Comparison of ENCODE assay signal across 10 cellular contexts in the genomic region with DNA sequence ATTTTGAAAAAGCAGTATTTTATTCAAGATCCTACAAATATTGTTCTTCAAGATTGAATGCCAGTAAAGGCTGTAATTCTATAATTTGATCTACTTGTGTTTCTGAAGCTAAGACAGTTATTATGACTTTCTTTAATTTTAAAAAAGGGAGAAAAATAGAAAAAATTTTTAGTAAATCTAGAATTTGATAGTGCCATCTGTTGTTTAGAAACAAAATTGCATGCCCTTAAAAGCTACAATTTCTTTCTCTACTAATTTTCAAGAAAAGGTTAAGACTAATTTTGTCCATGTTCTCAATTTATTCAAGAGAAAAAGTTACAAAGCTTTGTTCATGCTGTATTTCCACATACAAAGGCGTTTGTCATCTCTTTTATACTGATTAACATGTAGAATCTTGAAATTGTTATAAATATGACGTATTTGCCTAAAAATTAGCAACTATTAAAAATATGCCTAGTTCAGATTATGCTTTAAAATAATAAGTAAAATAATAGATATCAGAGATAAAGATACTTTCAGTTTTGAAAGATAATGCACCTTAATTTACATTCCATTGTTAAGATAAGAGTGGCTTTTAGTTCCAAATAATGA. TPM values are rescaled to one million over a fixed set of nuclear protein-coding genes. Genes with fewer than 3 reads are reported as not detected.
DNase-seq lines count a peak whose midpoint lies in the region; ATAC-seq and TF ChIP-seq lines count a peak whose summit lies in the region.
"Had no signal": no experiment of that assay in that cellular context is flagged by ENCODE, and none has a peak within 500 bp of the region (broad histone marks: within the 10 kb centered on the region; RNA-seq: fewer than 3 reads in every experiment).

No MANE protein-coding gene starts in this region.

- TF ChIP-seq POLR2A in right lobe of liver (IDR thresholded peaks at IDR 0.05): no peak

- in situ Hi-C loops in astrocyte of the cerebellum (cut with HindIII; ENCODE audit: low sequenced_read_pairs): loop anchor here (25.0 kb wide), 1 partner anchor 207 kb away; no protein-coding TSS in a partner anchor

- H3K9me3 ChIP-seq in HEK293 (ENCODE audit: control insufficient read depth, insufficient read depth, low read depth, low read length) (no peaks in the 10 kb centered on the region), right lobe of liver (no peaks in the 10 kb centered on the region)
- H3K9me3 ChIP-seq: sigmoid colon had no signal

- H3K27ac ChIP-seq in HEK293 (ENCODE audit: extremely low read depth, low read depth, low read length) (no peak overlapping the region), right lobe of liver (no peak overlapping the region)
- H3K27ac ChIP-seq: sigmoid colon, SK-N-MC had no signal

- no peak for DNase-seq in AG09319 (ENCODE audit: extremely low read depth, low read depth)
- peak; percentile 1 for DNase-seq in astrocyte of the cerebellum (ENCODE audit: low read depth)
- DNase-seq in right lobe of liver: no peak
- DNase-seq in T-helper 2 cell: no peak
- no peak for DNase-seq in stimulated activated CD4-positive, alpha-beta T cell treated with anti-CD3 and anti-CD28 coated beads, Interleukin-15, amount 100 ng/mL, for 24 hours
- DNase-seq: sigmoid colon had no signal

- peak; percentile 56 for TF ChIP-seq CTCF in AG09319 (IDR thresholded peaks at IDR 0.05; ENCODE audit: low read depth, low read length)
- TF ChIP-seq CTCF in HEK293 (tag by site-specific recombination; IDR thresholded peaks at IDR 0.05): no peak
- peak; percentile 15 for TF ChIP-seq CTCF in astrocyte of the cerebellum (IDR thresholded peaks at IDR 0.05; ENCODE audit: low read depth, low read length, missing control alignments)
- TF ChIP-seq CTCF in right lobe of liver (IDR thresholded peaks at IDR 0.05): peak; percentile 15 to 42 (median 39)

- H3K36me3 ChIP-seq in HEK293 (ENCODE audit: control insufficient read depth in 2 of 2, insufficient read depth in 1 of 2, low read length in 2 of 2): no peaks in the 10 kb centered on the region
- no peaks in the 10 kb centered on the region for H3K36me3 ChIP-seq in right lobe of liver
- H3K36me3 ChIP-seq: sigmoid colon had no signal

- ATAC-seq in right lobe of liver: no peak
- no peak for ATAC-seq in HG03439 (IDR thresholded peaks at IDR 0.05; ENCODE audit: unreplicated experiment)
- no peak for ATAC-seq in HG02623 (IDR thresholded peaks at IDR 0.05; ENCODE audit: unreplicated experiment)

- CTCF ChIA-PET in HEK293 (lab: Yijun Ruan, JAX): interaction anchor here (0.8 to 1.4 kb wide), 7 partner anchors 52 to 282 kb away, joined by 3 to 7 read pairs (median 3); no protein-coding TSS in a partner anchor

- 32% methylated on average over 2 of the region's 2 CpGs for WGBS in right lobe of liver (ENCODE audit: insufficient coverage, low coverage, low lambda C conversion rate, missing lambda C conversion rate)

- H3K4me3 ChIP-seq in HEK293 (ENCODE audit: low read depth, low read length): no peak overlapping the region
- no peak overlapping the region for H3K4me3 ChIP-seq in astrocyte of the cerebellum (ENCODE audit: low read depth, low read length)
- no peak overlapping the region for H3K4me3 ChIP-seq in right lobe of liver
- H3K4me3 ChIP-seq: sigmoid colon, SK-N-MC had no signal

- intact Hi-C loops in right lobe of liver (cut with DNase I): no loop called here

- no peaks in the 10 kb centered on the region for H3K27me3 ChIP-seq in right lobe of liver
- H3K27me3 ChIP-seq: sigmoid colon had no signal

- POLR2A ChIA-PET in HEK293 (lab: Yijun Ruan, JAX): no interaction called here

- H3K4me1 ChIP-seq in HEK293 (ENCODE audit: control insufficient read depth, insufficient read depth, low read length) (no peaks in the 10 kb centered on the region), right lobe of liver (no peaks in the 10 kb centered on the region)
- H3K4me1 ChIP-seq: sigmoid colon had no signal

TF ChIP-seq in HEK293, 187 proteins besides CTCF, POLR2A, EP300 and RAD21:
- TF ChIP-seq ZNF654 (tag by site-specific recombination; IDR thresholded peaks at IDR 0.05; ENCODE audit: low read depth) (peak; percentile 12; the same call in 1 of the 2 replicates), ZNF707 (tag by site-specific recombination; IDR thresholded peaks at IDR 0.05) (no peak)

RNA-seq across cellular contexts. Expression of a gene that starts 25.6 kb away (rescaled TPM):
- total RNA-seq in right lobe of liver: 10 to 100 TPM in 3 of 6 experiments, 1 to 10 TPM in 3; 5.4 to 19.0 (median 11.0) TPM

RNA-seq across cellular contexts. Expression of a gene that starts 32.1 kb away (rescaled TPM):
- total RNA-seq in right lobe of liver: 1 to 10 TPM in 3 of 6 experiments, under 1 TPM in 3; 0.43 to 5.1 (median 1.0) TPM
